In the genomic region with DNA sequence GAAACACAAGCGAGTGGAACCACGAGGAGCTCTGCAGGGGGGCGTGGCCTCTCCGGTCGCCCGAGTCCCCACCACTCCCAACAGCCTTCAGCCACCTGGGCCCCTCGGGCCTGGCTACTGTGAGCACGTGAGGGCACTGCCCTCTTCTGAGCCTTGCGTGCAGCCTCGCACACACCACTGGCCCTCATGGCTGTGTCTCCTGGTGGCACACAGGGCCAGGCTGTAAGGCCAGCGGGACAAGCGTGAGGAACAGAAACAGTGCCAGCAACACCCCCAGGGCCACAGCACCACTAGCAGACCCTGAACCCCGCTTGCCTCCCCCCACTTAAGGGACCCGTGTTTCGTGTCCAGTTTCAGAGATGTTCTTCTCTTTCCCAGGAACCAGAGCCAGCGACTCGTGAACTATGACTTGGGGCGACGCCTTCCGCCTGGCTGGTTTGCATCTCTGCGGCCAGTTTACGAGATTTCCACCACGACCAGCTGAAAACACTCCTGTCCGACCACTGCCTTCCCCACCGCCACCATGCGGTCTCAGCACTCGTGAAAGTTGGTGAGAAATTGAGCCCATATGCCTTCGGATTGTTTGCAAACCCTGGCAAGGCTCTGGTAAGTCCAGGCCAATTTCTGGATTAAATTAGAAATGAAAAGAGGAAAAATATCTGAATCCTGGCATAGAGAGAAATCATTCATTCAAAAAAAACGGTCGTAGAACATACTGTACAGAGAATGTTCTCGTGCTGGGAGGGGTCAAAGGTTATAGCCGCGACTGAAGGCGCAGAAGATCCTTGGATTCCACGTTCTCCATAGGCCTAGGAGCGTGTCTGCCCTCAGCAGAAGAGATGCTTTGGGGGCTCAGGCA, we compare ENCODE assay signal across 29 cellular contexts.
DNase-seq lines count a peak whose midpoint lies in the region; ATAC-seq and TF ChIP-seq lines count a peak whose summit lies in the region.
"Had no signal": no experiment of that assay in that cellular context is flagged by ENCODE, and none has a peak within 500 bp of the region (broad histone marks: within the 10 kb centered on the region; RNA-seq: fewer than 3 reads in every experiment).

No MANE protein-coding gene starts in this region.

- intact Hi-C loops in Right ventricle myocardium superior (cut with DNase I) = no loop called here
- intact Hi-C loops in cardiac septum (cut with DNase I) = no loop called here
- intact Hi-C loops in upper lobe of right lung (cut with DNase I) = no loop called here
- intact Hi-C loops in activated T-helper 1 cell treated with anti-CD3 and anti-CD28 coated beads, Interleukin-12 subunit alpha, Interleukin-12 subunit beta, Interleukin-2, Interleukin-4 antibody, amounts not matched to agents 30 ng/mL and 10 ng/mL and 1 ng/mL, durations not matched to agents 14 hours and 24 hours and 36 hours (cut with micrococcal nuclease) = no loop called here

- no peak for TF ChIP-seq CTCF in nephron progenitor cell (IDR thresholded peaks at IDR 0.05)
- TF ChIP-seq CTCF in upper lobe of right lung (IDR thresholded peaks at IDR 0.05) = no peak

- peaks cover 4% of the 10 kb centered on the region for H3K36me3 Mint-ChIP-seq in nephron progenitor cell (ENCODE audit: low read depth)
- no peaks in the 10 kb centered on the region for H3K36me3 Mint-ChIP-seq in activated T-helper 1 cell treated with anti-CD3 and anti-CD28 coated beads, Interleukin-12 subunit alpha, Interleukin-12 subunit beta, Interleukin-2, Interleukin-4 antibody, amounts not matched to agents 30 ng/mL and 10 ng/mL and 1 ng/mL, durations not matched to agents 14 hours and 24 hours and 36 hours (ENCODE audit: low read depth)
- H3K36me3 Mint-ChIP-seq: activated CD4-positive, alpha-beta memory T cell treated with anti-CD3 and anti-CD28 coated beads for 36 hours; activated naive CD8-positive, alpha-beta T cell; CD8-positive, alpha-beta T cell; IgD-negative memory B cell; naive thymus-derived CD4-positive, alpha-beta T cell had no signal

- no peak overlapping the region for H3K27ac ChIP-seq in upper lobe of right lung

- no peaks in the 10 kb centered on the region for H3K4me1 ChIP-seq in upper lobe of right lung

- ATAC-seq in Right ventricle myocardium superior (ENCODE audit: poor library complexity) (no peak), upper lobe of right lung (no peak), HG03095 (IDR thresholded peaks at IDR 0.05; ENCODE audit: unreplicated experiment) (no peak)
- ATAC-seq: CD8-positive, alpha-beta T cell; left lobe of liver; naive thymus-derived CD4-positive, alpha-beta T cell had no signal

- H3K4me3 ChIP-seq in upper lobe of right lung = no peak overlapping the region
- H3K4me3 ChIP-seq: skin epidermis had no signal

- no peaks in the 10 kb centered on the region for H3K27me3 ChIP-seq in upper lobe of right lung

- H3K27ac Mint-ChIP-seq in nephron progenitor cell = peak overlapping the region; percentile 24
- H3K27ac Mint-ChIP-seq in activated T-helper 1 cell treated with anti-CD3 and anti-CD28 coated beads, Interleukin-12 subunit alpha, Interleukin-12 subunit beta, Interleukin-2, Interleukin-4 antibody, amounts not matched to agents 30 ng/mL and 10 ng/mL and 1 ng/mL, durations not matched to agents 14 hours and 24 hours and 36 hours = no peak overlapping the region
- H3K27ac Mint-ChIP-seq: activated CD4-positive, alpha-beta memory T cell treated with anti-CD3 and anti-CD28 coated beads for 36 hours; activated naive CD8-positive, alpha-beta T cell; activated T-helper 2 cell treated with anti-CD3 and anti-CD28 coated beads, Interferon-gamma antibody, Interleukin-2, Interleukin-4, amounts not matched to agents 10 μg/mL and 5 μg/mL and 100 μg/mL, durations not matched to agents 14 hours and 24 hours and 36 hours; B cell; CD8-positive, alpha-beta T cell; dendritic cell treated with granulocyte-macrophage colony-stimulating factor and Interleukin-4, amounts not matched to agents 40 ng/mL and 50 ng/mL, for 4 days; naive thymus-derived CD4-positive, alpha-beta T cell had no signal

- no peaks in the 10 kb centered on the region for H3K9me3 Mint-ChIP-seq in nephron progenitor cell
- H3K9me3 Mint-ChIP-seq in activated T-helper 1 cell treated with anti-CD3 and anti-CD28 coated beads, Interleukin-12 subunit alpha, Interleukin-12 subunit beta, Interleukin-2, Interleukin-4 antibody, amounts not matched to agents 30 ng/mL and 10 ng/mL and 1 ng/mL, durations not matched to agents 14 hours and 24 hours and 36 hours = no peaks in the 10 kb centered on the region
- H3K9me3 Mint-ChIP-seq: activated CD4-positive, alpha-beta memory T cell treated with anti-CD3 and anti-CD28 coated beads for 36 hours; activated T-helper 2 cell treated with anti-CD3 and anti-CD28 coated beads, Interferon-gamma antibody, Interleukin-2, Interleukin-4, amounts not matched to agents 10 μg/mL and 5 μg/mL and 100 μg/mL, durations not matched to agents 14 hours and 24 hours and 36 hours; CD8-positive, alpha-beta T cell; dendritic cell treated with granulocyte-macrophage colony-stimulating factor and Interleukin-4, amounts not matched to agents 40 ng/mL and 50 ng/mL, for 4 days; IgD-negative memory B cell; naive thymus-derived CD4-positive, alpha-beta T cell had no signal

- no peaks in the 10 kb centered on the region for H3K36me3 ChIP-seq in upper lobe of right lung

- peaks cover 49% of the 10 kb centered on the region for H3K4me1 Mint-ChIP-seq in nephron progenitor cell
- no peaks in the 10 kb centered on the region for H3K4me1 Mint-ChIP-seq in activated T-helper 1 cell treated with anti-CD3 and anti-CD28 coated beads, Interleukin-12 subunit alpha, Interleukin-12 subunit beta, Interleukin-2, Interleukin-4 antibody, amounts not matched to agents 30 ng/mL and 10 ng/mL and 1 ng/mL, durations not matched to agents 14 hours and 24 hours and 36 hours (ENCODE audit: low read depth)
- H3K4me1 Mint-ChIP-seq: B cell, IgD-negative memory B cell had no signal

- peak; percentile 26 for DNase-seq in Right ventricle myocardium superior
- DNase-seq in cardiac septum (ENCODE audit: low spot score) = no peak
- DNase-seq in fibroblast of gingiva (ENCODE audit: low read depth) = peak; percentile 42
- DNase-seq in nephron progenitor cell = peak; percentile 1
- peak; percentile 55 for DNase-seq in upper lobe of right lung
- no peak for DNase-seq in hippocampal formation (lab: John Stamatoyannopoulos, UW)
- DNase-seq in activated T-helper 1 cell treated with anti-CD3 and anti-CD28 coated beads, Interleukin-12 subunit alpha, Interleukin-12 subunit beta, Interleukin-2, Interleukin-4 antibody, amounts not matched to agents 30 ng/mL and 10 ng/mL and 1 ng/mL, durations not matched to agents 14 hours and 24 hours and 36 hours (ENCODE audit: low spot score) = no peak
- DNase-seq: activated CD4-positive, alpha-beta memory T cell treated with anti-CD3 and anti-CD28 coated beads for 36 hours; activated CD4-positive, alpha-beta T cell treated with anti-CD3 and anti-CD28 coated beads for 1 hour; activated CD8-positive, alpha-beta memory T cell treated with anti-CD3 and anti-CD28 coated beads, Interleukin-2, amount 50 U/mL, for 4 hours; CD8-positive, alpha-beta T cell; central memory CD4-positive, alpha-beta T cell; erythroblast; foreskin melanocyte; midbrain; naive thymus-derived CD4-positive, alpha-beta T cell; NCI-H1436 treated with DMSO at 0.1 percent for 48 hours; NCI-H748 treated with DMSO at 0.1 percent for 48 hours; SHP77 treated with DMSO at 0.1 percent for 48 hours; stimulated activated naive CD4-positive, alpha-beta T cell; T-helper 2 cell had no signal

- no peak overlapping the region for H3K4me3 Mint-ChIP-seq in nephron progenitor cell
- no peak overlapping the region for H3K4me3 Mint-ChIP-seq in activated T-helper 1 cell treated with anti-CD3 and anti-CD28 coated beads, Interleukin-12 subunit alpha, Interleukin-12 subunit beta, Interleukin-2, Interleukin-4 antibody, amounts not matched to agents 30 ng/mL and 10 ng/mL and 1 ng/mL, durations not matched to agents 14 hours and 24 hours and 36 hours
- H3K4me3 Mint-ChIP-seq: activated CD4-positive, alpha-beta memory T cell treated with anti-CD3 and anti-CD28 coated beads for 36 hours; activated naive CD8-positive, alpha-beta T cell; B cell; CD8-positive, alpha-beta T cell; dendritic cell treated with granulocyte-macrophage colony-stimulating factor and Interleukin-4, amounts not matched to agents 40 ng/mL and 50 ng/mL, for 4 days; IgD-negative memory B cell; naive thymus-derived CD4-positive, alpha-beta T cell had no signal

- no peaks in the 10 kb centered on the region for H3K9me3 ChIP-seq in upper lobe of right lung

- peaks cover 6% of the 10 kb centered on the region for H3K27me3 Mint-ChIP-seq in nephron progenitor cell (ENCODE audit: low read depth, poor library complexity)
- H3K27me3 Mint-ChIP-seq in activated T-helper 1 cell treated with anti-CD3 and anti-CD28 coated beads, Interleukin-12 subunit alpha, Interleukin-12 subunit beta, Interleukin-2, Interleukin-4 antibody, amounts not matched to agents 30 ng/mL and 10 ng/mL and 1 ng/mL, durations not matched to agents 14 hours and 24 hours and 36 hours (ENCODE audit: insufficient read depth) = no peaks in the 10 kb centered on the region
- H3K27me3 Mint-ChIP-seq: activated naive CD8-positive, alpha-beta T cell; B cell; naive thymus-derived CD4-positive, alpha-beta T cell had no signal

Comparison
In these comparisons a context has a peak if more than half of its experiments do, and no peak if none do; other contexts are left out.
1. DNase-seq: peak in Right ventricle myocardium superior (single experiment), fibroblast of gingiva (single experiment), nephron progenitor cell (single experiment) and upper lobe of right lung (single experiment); none in cardiac septum (single experiment), hippocampal formation (0 of 2) and activated T-helper 1 cell treated with anti-CD3 and anti-CD28 coated beads, Interleukin-12 subunit alpha, Interleukin-12 subunit beta, Interleukin-2, Interleukin-4 antibody, amounts not matched to agents 30 ng/mL and 10 ng/mL and 1 ng/mL, durations not matched to agents 14 hours and 24 hours and 36 hours (single experiment).